17 cellular contexts compared by ENCODE assay signal in genomic region chrX:111339212-111339611, GRCh38.
A peak's percentile ranks its signal among the peaks of the same experiment; 100 is the strongest.
DNase-seq lines count a peak whose midpoint lies in the region; ATAC-seq and TF ChIP-seq lines count a peak whose summit lies in the region.
"Had no signal": no experiment of that assay in that cellular context is flagged by ENCODE, and none has a peak within 500 bp of the region (broad histone marks: within the 10 kb centered on the region; RNA-seq: fewer than 3 reads in every experiment).

No MANE protein-coding gene starts in this region.

- no peak overlapping the region for H3K4me2 ChIP-seq in MM.1S (ENCODE audit: low read depth, low read length)
- H3K4me2 ChIP-seq: BLaER1 had no signal

- no peak overlapping the region for H3K27ac ChIP-seq in MM.1S (ENCODE audit: low read length)
- no peak overlapping the region for H3K27ac ChIP-seq in left lung
- H3K27ac ChIP-seq: 22Rv1, BLaER1, C4-2B had no signal

- no peaks in the 10 kb centered on the region for H3F3A ChIP-seq in MM.1S (ENCODE audit: insufficient read depth, low read length)

- H3K9ac ChIP-seq in MM.1S (ENCODE audit: low read length) = no peak overlapping the region
- H3K9ac ChIP-seq: BLaER1 had no signal

- intact Hi-C loops in left lung (cut with DNase I) = no loop called here

- TF ChIP-seq CTCF in MM.1S (IDR thresholded peaks at IDR 0.05; ENCODE audit: low read length) (no peak), left lung (IDR thresholded peaks at IDR 0.05) (no peak)

- H3K9me3 ChIP-seq in MM.1S (replicated peaks; ENCODE audit: insufficient read depth, low read length) = no peaks in the 10 kb centered on the region
- no peaks in the 10 kb centered on the region for H3K9me3 ChIP-seq in left lung
- H3K9me3 ChIP-seq: BLaER1, Caco-2, HAP-1 had no signal

- H3K36me3 ChIP-seq in MM.1S (replicated peaks; ENCODE audit: insufficient read depth, low read length) (no peaks in the 10 kb centered on the region), left lung (no peaks in the 10 kb centered on the region)
- H3K36me3 ChIP-seq: BLaER1, HAP-1 had no signal

- no peaks in the 10 kb centered on the region for H3K27me3 ChIP-seq in MM.1S (replicated peaks; ENCODE audit: insufficient read depth, low read length)
- H3K27me3 ChIP-seq in left lung = peaks cover 0 to 4% of the 10 kb centered on the region in 2 donors

- H3K9me2 ChIP-seq in MM.1S (replicated peaks; ENCODE audit: insufficient read depth, low read length) = no peaks in the 10 kb centered on the region

- peak; percentile 61 for ATAC-seq in GM18511 (IDR thresholded peaks at IDR 0.05; ENCODE audit: unreplicated experiment)
- peak; percentile 73 for ATAC-seq in GM19463 (IDR thresholded peaks at IDR 0.05; ENCODE audit: unreplicated experiment)
- ATAC-seq in HG03460 (IDR thresholded peaks at IDR 0.05; ENCODE audit: unreplicated experiment) = peak; percentile 62
- no peak for ATAC-seq in left lung
- ATAC-seq: CD8-positive, alpha-beta T cell had no signal

- no peak overlapping the region for H2AFZ ChIP-seq in MM.1S (ENCODE audit: low read length)

- no peaks in the 10 kb centered on the region for H3K79me2 ChIP-seq in MM.1S (ENCODE audit: low read length)

- no peaks in the 10 kb centered on the region for H3K4me1 ChIP-seq in MM.1S (ENCODE audit: low read length)
- H3K4me1 ChIP-seq in left lung = no peaks in the 10 kb centered on the region
- H3K4me1 ChIP-seq: BLaER1, Caco-2, HAP-1 had no signal

- H4K20me1 ChIP-seq in MM.1S (ENCODE audit: insufficient read depth, low read length) = no peaks in the 10 kb centered on the region
- H4K20me1 ChIP-seq: BLaER1 had no signal

- DNase-seq in MM.1S (no peak), left lung (no peak), NCI-H510A (lab: John Stamatoyannopoulos, UW) (no peak)
- DNase-seq: Caco-2; CD4-positive, CD25-positive, alpha-beta regulatory T cell; CD8-positive, alpha-beta T cell; DMS153; DND-41; GOT3; HFFc6 had no signal

- H3K4me3 ChIP-seq in MM.1S (ENCODE audit: low read length) (no peak overlapping the region), left lung (no peak overlapping the region)
- H3K4me3 ChIP-seq: BLaER1, HAP-1 had no signal
